ENCODE assay signal across 8 cellular contexts in the genomic region with DNA sequence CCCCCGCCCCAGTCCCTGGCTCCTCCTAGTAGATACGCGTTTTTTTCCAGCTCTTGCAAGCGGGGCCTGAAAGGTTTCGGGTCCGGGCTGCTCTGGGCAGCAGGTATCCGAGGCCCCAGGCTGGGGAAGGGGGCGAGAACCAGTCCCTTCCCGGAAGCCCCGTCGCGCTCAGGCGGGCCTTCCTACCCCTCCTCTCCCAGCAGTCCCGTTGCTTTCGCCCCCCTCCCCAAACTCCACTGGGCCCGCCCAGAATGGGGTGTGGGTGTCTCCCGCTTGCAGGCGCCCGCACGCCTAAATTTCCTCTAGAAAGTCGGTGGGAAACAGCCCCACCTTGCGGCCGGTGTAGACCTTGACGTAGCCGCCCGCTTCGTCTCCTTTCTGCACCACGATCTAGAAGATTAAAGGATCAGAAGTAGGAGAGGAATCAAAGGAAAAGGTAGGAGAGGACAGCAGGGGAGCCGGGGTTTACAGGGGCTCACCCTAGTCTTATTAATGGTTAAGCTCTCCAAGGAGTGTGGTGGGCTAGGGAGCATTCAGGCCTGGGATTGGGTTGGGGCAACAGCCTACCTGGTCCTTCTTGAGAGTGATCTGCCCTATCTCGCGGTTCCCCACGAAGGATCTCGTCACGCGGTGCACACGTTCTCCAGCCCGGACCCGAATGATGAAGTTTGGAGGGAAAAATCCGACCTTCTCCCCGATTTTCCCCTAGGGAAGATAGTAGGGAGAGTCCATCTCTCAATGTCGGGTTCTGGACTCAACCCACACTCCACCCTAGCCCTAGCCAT. TPM values are rescaled to one million over a fixed set of nuclear protein-coding genes. Genes with fewer than 3 reads are reported as not detected.
A peak's percentile ranks its signal among the peaks of the same experiment; 100 is the strongest.
DNase-seq lines count a peak whose midpoint lies in the region; ATAC-seq and TF ChIP-seq lines count a peak whose summit lies in the region.

No MANE protein-coding gene starts in this region.

- DNase-seq in Caki2 (ENCODE audit: low read depth) (peak; percentile 75), HuH-7.5 (ENCODE audit: low spot score) (peak; percentile 87), RPMI7951 (ENCODE audit: low read depth) (peak; percentile 57), foreskin keratinocyte (peak; percentile 65 to 79), osteocyte (ENCODE audit: extremely low spot score, unreplicated experiment) (no peak), type B pancreatic cell (ENCODE audit: extremely low spot score, unreplicated experiment) (no peak)
- DNase-seq in activated gamma-delta T cell treated with anti-CD3 and anti-CD28 coated beads, Interleukin-2, amount 50 U/mL, for 16 hours (ENCODE audit: low read depth): peak; percentile 67

- H3K27me3 ChIP-seq in foreskin keratinocyte: peaks cover 58% of the 10 kb centered on the region

- H3K4me1 Mint-ChIP-seq in osteocyte (ENCODE audit: unreplicated experiment): peaks cover 44% of the 10 kb centered on the region
- H3K4me1 Mint-ChIP-seq in type B pancreatic cell (ENCODE audit: unreplicated experiment): peaks cover 42% of the 10 kb centered on the region

- in situ Hi-C loops in Caki2 (cut with HindIII; ENCODE audit: low pct_unique_long_range_greater_than_20kb, low sequenced_read_pairs): no loop called here

- H3K36me3 Mint-ChIP-seq in osteocyte (ENCODE audit: unreplicated experiment) (peaks cover 1% of the 10 kb centered on the region), type B pancreatic cell (peaks cover 6% of the 10 kb centered on the region)

- H3K4me3 Mint-ChIP-seq in osteocyte (ENCODE audit: unreplicated experiment) (peak overlapping the region; percentile 69), type B pancreatic cell (peak overlapping the region; percentile 90)

- TF ChIP-seq CTCF in foreskin keratinocyte (conservative IDR thresholded peaks at IDR 0.05) (peak; percentile 87), osteocyte (IDR thresholded peaks at IDR 0.05) (peak; percentile 79), type B pancreatic cell (conservative IDR thresholded peaks at IDR 0.05) (peak; percentile 84)

- H3K27ac Mint-ChIP-seq in osteocyte (ENCODE audit: unreplicated experiment) (no peak overlapping the region), type B pancreatic cell (peak overlapping the region; percentile 87)

- peaks cover 14% of the 10 kb centered on the region for H3K4me1 ChIP-seq in foreskin keratinocyte

- H3K27ac ChIP-seq in foreskin keratinocyte: no peak overlapping the region

- ATAC-seq in foreskin keratinocyte (peak; percentile 51), HG02610 (IDR thresholded peaks at IDR 0.05; ENCODE audit: unreplicated experiment) (no peak)

- H3K9me3 Mint-ChIP-seq in osteocyte (ENCODE audit: unreplicated experiment) (no peaks in the 10 kb centered on the region), type B pancreatic cell (no peaks in the 10 kb centered on the region)

- H3K27me3 Mint-ChIP-seq in osteocyte (ENCODE audit: unreplicated experiment): peaks cover 2% of the 10 kb centered on the region
- H3K27me3 Mint-ChIP-seq in type B pancreatic cell: peaks cover 54% of the 10 kb centered on the region

RNA-seq across cellular contexts. Expression of gene STAC3, which starts 7.3 kb away (rescaled TPM):
- total RNA-seq in Caki2 (2014; rRNA removed; shearing (Covaris generic); ENCODE audit: low replicate concordance): 0.95 TPM in 1 of 2 replicates, not detected in the other
- total RNA-seq in RPMI7951 (2014; rRNA removed; shearing (Covaris generic)): 0.84 TPM in 1 of 2 replicates, not detected in the other
- total RNA-seq in foreskin keratinocyte: 0.46 and 0.48 TPM in 2 replicates
- 0.71 and 0.85 TPM in 2 replicates for polyA plus RNA-seq in foreskin keratinocyte
- 1.8 and 2.4 TPM in 2 replicates for total RNA-seq in osteocyte
- total RNA-seq in type B pancreatic cell (ENCODE audit: low replicate concordance): 1.6 and 4.8 TPM in 2 replicates

RNA-seq across cellular contexts. Expression of gene SHMT2, which starts 14.2 kb away (rescaled TPM):
- total RNA-seq in Caki2 (2014; rRNA removed; shearing (Covaris generic); ENCODE audit: low replicate concordance): 246 and 291 TPM in 2 replicates
- 89.3 and 108 TPM in 2 replicates for total RNA-seq in RPMI7951 (2014; rRNA removed; shearing (Covaris generic))
- 200 and 237 TPM in 2 replicates for total RNA-seq in foreskin keratinocyte
- polyA plus RNA-seq in foreskin keratinocyte: 188 and 221 TPM in 2 replicates
- total RNA-seq in osteocyte: 263 and 290 TPM in 2 replicates
- total RNA-seq in type B pancreatic cell (ENCODE audit: low replicate concordance): 108 and 131 TPM in 2 replicates

RNA-seq across cellular contexts. Expression of gene NXPH4, which starts 27.1 kb away (rescaled TPM):
- 0.54 TPM in 1 of 2 replicates, not detected in the other for total RNA-seq in Caki2 (2014; rRNA removed; shearing (Covaris generic); ENCODE audit: low replicate concordance)
- total RNA-seq in RPMI7951 (2014; rRNA removed; shearing (Covaris generic)): 1.7 and 4.1 TPM in 2 replicates
- total RNA-seq in foreskin keratinocyte (1.2 and 1.3 TPM in 2 replicates), osteocyte (62.6 and 63.8 TPM in 2 replicates), type B pancreatic cell (ENCODE audit: low replicate concordance) (15.1 and 45.5 TPM in 2 replicates)
- polyA plus RNA-seq in foreskin keratinocyte: 2.9 and 3.3 TPM in 2 replicates

Comparison
In these comparisons a context has a peak if more than half of its experiments do, and no peak if none do; other contexts are left out.
1. DNase-seq: peak in Caki2 (single experiment), HuH-7.5 (single experiment), RPMI7951 (single experiment), activated gamma-delta T cell treated with anti-CD3 and anti-CD28 coated beads, Interleukin-2, amount 50 U/mL, for 16 hours (single experiment) and foreskin keratinocyte (2 of 2); none in osteocyte (single experiment) and type B pancreatic cell (single experiment).
2. Peak in every context shown above with its lines, with median percentiles within 50 percentile points of each other: CTCF ChIP-seq.